In the genomic region with DNA sequence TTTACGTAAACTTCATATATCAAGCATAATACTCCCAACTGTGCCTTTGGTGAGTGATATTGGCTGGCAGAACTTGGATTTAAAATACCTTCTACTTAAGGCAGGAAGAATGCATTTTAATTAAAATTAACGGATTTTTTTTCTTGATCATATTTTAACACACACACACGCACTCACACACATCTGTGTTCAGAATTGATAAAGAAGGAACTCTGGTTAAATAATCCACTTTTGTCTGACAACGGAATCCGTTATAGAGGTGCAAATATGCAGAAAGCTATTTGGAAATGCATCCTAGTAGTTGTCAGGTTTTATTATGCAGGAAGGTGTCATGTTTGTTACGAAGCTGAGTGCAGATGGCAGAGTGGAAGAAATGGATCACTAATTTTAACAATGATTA, we compare ENCODE assay signal across 20 cellular contexts.
DNase-seq lines count a peak whose midpoint lies in the region; ATAC-seq, FAIRE-seq and TF ChIP-seq lines count a peak whose summit lies in the region.
"Had no signal": no experiment of that assay in that cellular context is flagged by ENCODE, and none has a peak within 500 bp of the region (broad histone marks: within the 10 kb centered on the region; RNA-seq: fewer than 3 reads in every experiment).

No MANE protein-coding gene starts in this region.

- no peaks in the 10 kb centered on the region for H3K4me1 ChIP-seq in A549
- H3K4me1 ChIP-seq: BLaER1, Caco-2 had no signal

- TF ChIP-seq EP300 in A549 (IDR thresholded peaks at IDR 0.05), result no peak

- ATAC-seq in A549 (no peak), GM21515 (IDR thresholded peaks at IDR 0.05; ENCODE audit: unreplicated experiment) (no peak)

- H3K4me2 ChIP-seq in A549, result no peak overlapping the region
- H3K4me2 ChIP-seq: BLaER1 had no signal

- CTCF ChIA-PET in A549 (lab: Yijun Ruan, JAX), result no interaction called here

- no peak overlapping the region for H3K4me3 ChIP-seq in A549
- H3K4me3 ChIP-seq: BLaER1 had no signal

- no peak for TF ChIP-seq CTCF in A549 (IDR thresholded peaks at IDR 0.05)

- no peak overlapping the region for H3K27ac ChIP-seq in A549
- H3K27ac ChIP-seq: 22Rv1, BLaER1 had no signal

- POLR2A ChIA-PET in A549 (lab: Yijun Ruan, JAX), result no interaction called here

- FAIRE-seq in A549 (lab: Jason Lieb, UNC) (peak; percentile 81), urothelium cell line (lab: Jason Lieb, UNC) (peak; percentile 46)
- FAIRE-seq: D721Med, G401.6, GM12891, GM19239 had no signal

- H3K9me3 ChIP-seq in A549, result peaks cover 1% of the 10 kb centered on the region; the same call in 1 of the 3 replicates
- H3K9me3 ChIP-seq: BLaER1, Caco-2 had no signal

- no peak for TF ChIP-seq RAD21 in A549 (conservative IDR thresholded peaks at IDR 0.05 in 1 of 2, IDR thresholded peaks at IDR 0.05 in 1 of 2)

- WGBS in A549 (ENCODE audit: missing lambda C conversion rate), result 11% methylated on average over 6 of the region's 6 CpGs

- TF ChIP-seq POLR2A in A549 (IDR thresholded peaks at IDR 0.05; ENCODE audit: low read length), result no peak

- DNase-seq in A549 (ENCODE audit: low read depth in 1 of 2, low spot score in 1 of 2), result no peak
- DNase-seq in kidney glomerular epithelial cell (lab: John Stamatoyannopoulos, UW), result peak; percentile 10
- DNase-seq in urothelium cell line (ENCODE audit: low spot score), result no peak
- DNase-seq in occipital lobe (lab: John Stamatoyannopoulos, UW), result no peak
- DNase-seq: ACHN; BE2C; C1 segment of cervical spinal cord; Caco-2; Calu3; CD4-positive, alpha-beta memory T cell; CD4-positive, CD25-positive, alpha-beta regulatory T cell; DMS79 treated with DMSO at 0.1 percent for 48 hours; GF-D8 had no signal

TF ChIP-seq in A549, 52 proteins besides CTCF, POLR2A, EP300 and RAD21:
- TF ChIP-seq, protein P1, sequence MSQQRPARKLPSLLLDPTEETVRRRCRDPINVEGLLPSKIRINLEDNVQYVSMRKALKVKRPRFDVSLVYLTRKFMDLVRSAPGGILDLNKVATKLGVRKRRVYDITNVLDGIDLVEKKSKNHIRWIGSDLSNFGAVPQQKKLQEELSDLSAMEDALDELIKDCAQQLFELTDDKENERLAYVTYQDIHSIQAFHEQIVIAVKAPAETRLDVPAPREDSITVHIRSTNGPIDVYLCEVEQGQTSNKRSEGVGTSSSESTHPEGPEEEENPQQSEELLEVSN (IDR thresholded peaks at IDR 0.05; ENCODE audit: borderline replicate concordance, low read depth), result no peak
- no peak for TF ChIP-seq SREBF2 (IDR thresholded peaks at IDR 0.05)
- peak; percentile 98 for TF ChIP-seq CBX8 (IDR thresholded peaks at IDR 0.05)
- TF ChIP-seq ZFP36 (IDR thresholded peaks at IDR 0.05; ENCODE audit: borderline replicate concordance, partially characterized antibody), result peak; percentile 26
- TF ChIP-seq, protein P2, sequence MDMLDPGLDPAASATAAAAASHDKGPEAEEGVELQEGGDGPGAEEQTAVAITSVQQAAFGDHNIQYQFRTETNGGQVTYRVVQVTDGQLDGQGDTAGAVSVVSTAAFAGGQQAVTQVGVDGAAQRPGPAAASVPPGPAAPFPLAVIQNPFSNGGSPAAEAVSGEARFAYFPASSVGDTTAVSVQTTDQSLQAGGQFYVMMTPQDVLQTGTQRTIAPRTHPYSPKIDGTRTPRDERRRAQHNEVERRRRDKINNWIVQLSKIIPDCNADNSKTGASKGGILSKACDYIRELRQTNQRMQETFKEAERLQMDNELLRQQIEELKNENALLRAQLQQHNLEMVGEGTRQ (IDR thresholded peaks at IDR 0.05), result no peak
- TF ChIP-seq RNF2 (IDR thresholded peaks at IDR 0.05; ENCODE audit: borderline replicate concordance, low read depth), result peak; percentile 97
- no peak for TF ChIP-seq FOXS1 (CRISPR knock-in tag; IDR thresholded peaks at IDR 0.05)
